In the genomic region with DNA sequence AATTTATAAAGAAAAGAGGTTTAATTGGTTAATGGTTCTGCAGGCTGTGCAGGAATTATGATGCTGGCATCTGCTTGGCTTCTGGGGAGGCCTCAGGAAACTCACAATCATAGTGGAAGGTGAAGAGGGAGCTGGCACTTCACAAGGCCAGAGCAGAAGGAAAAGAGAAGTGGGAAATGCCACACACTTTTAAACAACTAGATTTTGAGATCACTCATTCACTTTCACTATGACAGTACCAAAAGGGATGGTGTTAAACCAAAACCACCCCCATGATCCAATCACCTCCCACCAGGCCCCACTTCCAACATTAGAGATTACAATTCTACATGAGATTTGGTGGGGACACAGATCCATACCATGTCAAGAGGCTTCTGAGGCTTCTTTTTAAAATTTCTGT, we compare ENCODE assay signal across 28 cellular contexts.
DNase-seq lines count a peak whose midpoint lies in the region; ATAC-seq lines count a peak whose summit lies in the region.
"Had no signal": no experiment of that assay in that cellular context is flagged by ENCODE, and none has a peak within 500 bp of the region (broad histone marks: within the 10 kb centered on the region; RNA-seq: fewer than 3 reads in every experiment).

No MANE protein-coding gene starts in this region.

- no peaks in the 10 kb centered on the region for H3K4me1 Mint-ChIP-seq in stimulated activated memory B cell treated with anti-CD40 and anti-IgM and Interleukin-4, amounts not matched to agents 10 μg/mL and 1 μg/mL and 100 μg/mL, for 72 hours
- H3K4me1 Mint-ChIP-seq: brain, immature natural killer cell, memory B cell, neural progenitor cell had no signal

- peak; percentile 59 to 94 for ATAC-seq in activated naive CD4-positive, alpha-beta T cell treated with anti-CD3 and anti-CD28 coated beads, Interleukin-2, amount 50 U/mL, for 72 hours
- ATAC-seq in GM18907 (IDR thresholded peaks at IDR 0.05; ENCODE audit: unreplicated experiment) (peak; percentile 59), HG03442 (IDR thresholded peaks at IDR 0.05; ENCODE audit: unreplicated experiment) (peak; percentile 66)
- ATAC-seq in stimulated activated memory B cell treated with anti-CD40 and anti-IgM and Interleukin-4, amounts not matched to agents 10 μg/mL and 1 μg/mL and 100 μg/mL, for 72 hours: peak; percentile 62
- ATAC-seq: activated CD4-positive, CD25-positive, alpha-beta regulatory T cell treated with anti-CD3 and anti-CD28 coated beads, Interleukin-2, amount 50 U/mL, for 24 hours; right cardiac atrium had no signal

- peaks cover 0 to 11% of the 10 kb centered on the region in 2 donors for H3K36me3 Mint-ChIP-seq in activated naive CD4-positive, alpha-beta T cell treated with anti-CD3 and anti-CD28 coated beads, Interleukin-2, amount 50 U/mL, for 72 hours
- H3K36me3 Mint-ChIP-seq in stimulated activated memory B cell treated with anti-CD40 and anti-IgM and Interleukin-4, amounts not matched to agents 10 μg/mL and 1 μg/mL and 100 μg/mL, for 72 hours: peaks cover 2% of the 10 kb centered on the region
- H3K36me3 Mint-ChIP-seq: brain, neural progenitor cell had no signal

- peak in 1 of 2 donors; percentile 15 for DNase-seq in activated naive CD4-positive, alpha-beta T cell treated with anti-CD3 and anti-CD28 coated beads, Interleukin-2, amount 50 U/mL, for 72 hours (ENCODE audit: low spot score in 2 of 2)
- DNase-seq in activated naive CD4-positive, alpha-beta T cell treated with anti-CD3 and anti-CD28 coated beads, Interleukin-2, amount 50 U/mL, for 16 hours: no peak
- no peak for DNase-seq in epidermal melanocyte (ENCODE audit: insufficient read length, low spot score)
- DNase-seq in NCI-H1105 (lab: John Stamatoyannopoulos, UW): no peak
- DNase-seq in NCI-H774 (lab: John Stamatoyannopoulos, UW): no peak
- DNase-seq: activated effector memory CD4-positive, alpha-beta T cell treated with anti-CD3 and anti-CD28 coated beads, Interleukin-2, amount 50 U/mL, for 16 hours; adrenal gland; Calu3; cerebellar nuclear complex; DND-41; dorsolateral prefrontal cortex; HCEC 1CT; hippocampal formation; immature natural killer cell; Karpas-422; NCI-H146; NCI-H2107; NCI-H82; right cardiac atrium; spleen; stimulated activated CD4-positive, alpha-beta T cell treated with anti-CD3 and anti-CD28 coated beads, Interleukin-4, amount 100 ng/mL, for 1 hour had no signal

- H3K9me3 Mint-ChIP-seq in activated naive CD4-positive, alpha-beta T cell treated with anti-CD3 and anti-CD28 coated beads, Interleukin-2, amount 50 U/mL, for 72 hours: peaks cover 0 to 10% of the 10 kb centered on the region in 2 donors
- H3K9me3 Mint-ChIP-seq in stimulated activated memory B cell treated with anti-CD40 and anti-IgM and Interleukin-4, amounts not matched to agents 10 μg/mL and 1 μg/mL and 100 μg/mL, for 72 hours: peaks cover 9% of the 10 kb centered on the region

- peaks cover 8% of the 10 kb centered on the region for H3K27me3 Mint-ChIP-seq in stimulated activated memory B cell treated with anti-CD40 and anti-IgM and Interleukin-4, amounts not matched to agents 10 μg/mL and 1 μg/mL and 100 μg/mL, for 72 hours
- H3K27me3 Mint-ChIP-seq: brain, memory B cell had no signal

- no peak overlapping the region for H3K4me3 Mint-ChIP-seq in stimulated activated memory B cell treated with anti-CD40 and anti-IgM and Interleukin-4, amounts not matched to agents 10 μg/mL and 1 μg/mL and 100 μg/mL, for 72 hours
- H3K4me3 Mint-ChIP-seq: brain, immature natural killer cell, memory B cell, neural progenitor cell had no signal

- no peak overlapping the region for H3K27ac Mint-ChIP-seq in activated naive CD4-positive, alpha-beta T cell treated with anti-CD3 and anti-CD28 coated beads, Interleukin-2, amount 50 U/mL, for 72 hours
- no peak overlapping the region for H3K27ac Mint-ChIP-seq in stimulated activated memory B cell treated with anti-CD40 and anti-IgM and Interleukin-4, amounts not matched to agents 10 μg/mL and 1 μg/mL and 100 μg/mL, for 72 hours
- H3K27ac Mint-ChIP-seq: brain, immature natural killer cell, memory B cell, neural progenitor cell had no signal
